Comparison of ENCODE assay signal across 8 cellular contexts in the genomic region with DNA sequence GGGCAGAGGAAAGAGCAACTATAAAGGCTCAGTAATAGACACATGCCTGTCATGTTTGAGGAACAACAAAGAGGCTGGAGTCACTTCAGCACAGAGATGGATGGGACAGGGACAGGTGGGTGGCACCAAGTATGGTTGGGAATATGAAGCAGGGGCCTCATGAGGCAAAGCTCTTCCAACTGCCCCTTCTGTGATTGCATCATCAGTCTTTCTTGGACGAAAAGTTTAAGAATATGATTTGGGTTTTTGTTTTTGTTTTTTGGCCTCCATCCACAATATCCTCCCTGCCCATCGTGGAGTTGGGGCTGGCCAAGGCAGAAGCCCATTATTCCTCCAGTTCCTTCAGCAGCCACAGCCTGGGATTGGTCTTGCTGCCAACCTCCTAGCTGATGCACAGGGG. TPM values are rescaled to one million over a fixed set of nuclear protein-coding genes. Genes with fewer than 3 reads are reported as not detected.
"Had no signal": no experiment of that assay in that cellular context is flagged by ENCODE, and none has a peak within 500 bp of the region (broad histone marks: within the 10 kb centered on the region; RNA-seq: fewer than 3 reads in every experiment).

No MANE protein-coding gene starts in this region.

- H3K9ac ChIP-seq: GM23248 had no signal

- H3K4me3 ChIP-seq: GM23248 had no signal

- H2AFZ ChIP-seq: GM23248 had no signal

- H3K27ac ChIP-seq: GM23248, HL-60 had no signal

- DNase-seq: GM23248, GOT3, H7, HCEC 1CT, KG1 had no signal

RNA-seq across cellular contexts. Expression of a gene that starts 34.4 kb away (rescaled TPM):
- total RNA-seq: GM23248, H4 had no signal
- polyA plus RNA-seq: GM23248, IgD-negative memory B cell had no signal

RNA-seq across cellular contexts. Expression of a gene that starts 34.7 kb away (rescaled TPM):
- total RNA-seq: GM23248 had no signal
- polyA plus RNA-seq: GM23248, IgD-negative memory B cell had no signal

RNA-seq across cellular contexts. Expression of a gene that starts 56.3 kb away (rescaled TPM):
- total RNA-seq: GM23248, H4, H7 had no signal
- polyA plus RNA-seq: GM23248, IgD-negative memory B cell had no signal
